In genomic region chr3:181793006-181793405, GRCh38 we compare ENCODE assay signal across 3 cellular contexts.
TF ChIP-seq lines count a peak whose summit lies in the region.

No MANE protein-coding gene starts in this region.

TF ChIP-seq in A549, 52 proteins besides CTCF, POLR2A, EP300 and RAD21:
- no peak for TF ChIP-seq FOXS1 (CRISPR knock-in tag; IDR thresholded peaks at IDR 0.05)
- peak; percentile 46 to 67; a peak in 3 of 4 replicates for TF ChIP-seq CEBPB (IDR thresholded peaks at IDR 0.05)
- no peak for TF ChIP-seq PHF8 (IDR thresholded peaks at IDR 0.05; ENCODE audit: borderline replicate concordance, low read depth)
- TF ChIP-seq FOSL2 (IDR thresholded peaks at IDR 0.05) = no peak
- no peak for TF ChIP-seq FOSL2 (CRISPR knock-in tag; IDR thresholded peaks at IDR 0.05)
- TF ChIP-seq HOXB5 (CRISPR knock-in tag; IDR thresholded peaks at IDR 0.05) = no peak
- TF ChIP-seq, protein P1, sequence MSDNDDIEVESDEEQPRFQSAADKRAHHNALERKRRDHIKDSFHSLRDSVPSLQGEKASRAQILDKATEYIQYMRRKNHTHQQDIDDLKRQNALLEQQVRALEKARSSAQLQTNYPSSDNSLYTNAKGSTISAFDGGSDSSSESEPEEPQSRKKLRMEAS (IDR thresholded peaks at IDR 0.05) = no peak
- TF ChIP-seq TP53 (CRISPR knock-in tag; IDR thresholded peaks at IDR 0.05) = no peak
- no peak for TF ChIP-seq HEYL (CRISPR knock-in tag; IDR thresholded peaks at IDR 0.05)

TF ChIP-seq in IMR-90, 13 proteins besides CTCF, POLR2A, EP300 and RAD21:
- peak; percentile 82 for TF ChIP-seq CEBPB (IDR thresholded peaks at IDR 0.05; ENCODE audit: low read depth, low read length)
- no peak for TF ChIP-seq MAZ (IDR thresholded peaks at IDR 0.05; ENCODE audit: borderline replicate concordance, low read depth, low read length)
- TF ChIP-seq RCOR1 (IDR thresholded peaks at IDR 0.05; ENCODE audit: insufficient replicate concordance, low read length) = no peak
- TF ChIP-seq, protein P2, sequence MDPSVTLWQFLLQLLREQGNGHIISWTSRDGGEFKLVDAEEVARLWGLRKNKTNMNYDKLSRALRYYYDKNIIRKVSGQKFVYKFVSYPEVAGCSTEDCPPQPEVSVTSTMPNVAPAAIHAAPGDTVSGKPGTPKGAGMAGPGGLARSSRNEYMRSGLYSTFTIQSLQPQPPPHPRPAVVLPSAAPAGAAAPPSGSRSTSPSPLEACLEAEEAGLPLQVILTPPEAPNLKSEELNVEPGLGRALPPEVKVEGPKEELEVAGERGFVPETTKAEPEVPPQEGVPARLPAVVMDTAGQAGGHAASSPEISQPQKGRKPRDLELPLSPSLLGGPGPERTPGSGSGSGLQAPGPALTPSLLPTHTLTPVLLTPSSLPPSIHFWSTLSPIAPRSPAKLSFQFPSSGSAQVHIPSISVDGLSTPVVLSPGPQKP (IDR thresholded peaks at IDR 0.05; ENCODE audit: borderline replicate concordance, low read depth, low read length) = no peak
TF ChIP-seq in IMR-90: peak in this region for 1.

TF ChIP-seq in K562, 482 proteins besides CTCF, POLR2A, EP300 and RAD21:
- TF ChIP-seq CEBPG (CRISPR knock-in tag; IDR thresholded peaks at IDR 0.05) = no peak
- TF ChIP-seq CEBPG (tag; conservative IDR thresholded peaks at IDR 0.05 in 1 of 2, IDR thresholded peaks at IDR 0.05 in 1 of 2) = peak; percentile 29 to 84; a peak in 2 of 4 replicates
- no peak for TF ChIP-seq NR4A1 (CRISPR knock-in tag; IDR thresholded peaks at IDR 0.05)
- no peak for TF ChIP-seq NR4A1 (tag; IDR thresholded peaks at IDR 0.05)
- no peak for TF ChIP-seq HDAC2 (IDR thresholded peaks at IDR 0.05)
- no peak for TF ChIP-seq CBX3 (IDR thresholded peaks at IDR 0.05; ENCODE audit: borderline replicate concordance in 1 of 2, low read length in 2 of 2)
- peak; percentile 76 for TF ChIP-seq CEBPB (tag; IDR thresholded peaks at IDR 0.05)
